Comparison of ENCODE assay signal across 9 cellular contexts in genomic region chr7:26153823-26154783, GRCh38. TPM values are rescaled to one million over a fixed set of nuclear protein-coding genes. Genes with fewer than 3 reads are reported as not detected.
A peak's percentile ranks its signal among the peaks of the same experiment; 100 is the strongest.
DNase-seq lines count a peak whose midpoint lies in the region; ATAC-seq, FAIRE-seq and TF ChIP-seq lines count a peak whose summit lies in the region.
"Had no signal": no experiment of that assay in that cellular context is flagged by ENCODE, and none has a peak within 500 bp of the region (broad histone marks: within the 10 kb centered on the region; RNA-seq: fewer than 3 reads in every experiment).

No MANE protein-coding gene starts in this region.

- WGBS in GM12878 (ENCODE audit: insufficient coverage, insufficient replicate concordance, low lambda C conversion rate, missing lambda C conversion rate): 71% methylated on average over 15 of the region's 15 CpGs
- 36 to 62% methylated on average over 15 of the region's 15 CpGs for WGBS in sigmoid colon, 2 donors

- TF ChIP-seq POLR2A in NB4 (IDR thresholded peaks at IDR 0.05; ENCODE audit: extremely low read depth, insufficient read length) (no peak), GM12878 (IDR thresholded peaks at IDR 0.05; ENCODE audit: low read depth, low read length) (no peak), sigmoid colon (IDR thresholded peaks at IDR 0.05) (no peak)

- peak overlapping the region; percentile 86 for H3K9ac ChIP-seq in GM12878 (ENCODE audit: control insufficient read depth, insufficient read depth, low read length)

- DNase-seq in EH (ENCODE audit: low read depth) (peak; percentile 34), NB4 (ENCODE audit: low read depth) (peak; percentile 49), GM12878 (ENCODE audit: low read depth, low spot score) (no peak), sigmoid colon (no peak), retina (no peak)

- peak overlapping the region; percentile 52 for H2AFZ ChIP-seq in GM12878 (ENCODE audit: control insufficient read depth, low read depth, low read length)

- H4K20me1 ChIP-seq in GM12878 (ENCODE audit: control insufficient read depth, insufficient read depth): no peaks in the 10 kb centered on the region; the same call in 1 of the 2 replicates

- CTCF ChIA-PET in GM12878 (lab: Yijun Ruan, JAX): interaction anchor here (1.1 to 5.6 kb wide), 5 partner anchors 13 to 211 kb away, joined by 3 to 104 read pairs (median 30); partner anchors contain the start of gene HNRNPA2B1

- H3K27me3 ChIP-seq in GM12878 (replicated peaks in 1 of 2; ENCODE audit: control insufficient read depth in 2 of 2, insufficient read depth in 2 of 2, low read length in 1 of 2) (no peaks in the 10 kb centered on the region), mononuclear cell (ENCODE audit: insufficient read depth, low read length) (peaks cover 11% of the 10 kb centered on the region), sigmoid colon (peaks cover 19 to 49% (median 37%) of the 10 kb centered on the region in 3 donors)

- in situ Hi-C loops in GM12878 (cut with MboI): no loop called here

- no peak for TF ChIP-seq RAD21 in GM12878 (IDR thresholded peaks at IDR 0.05; ENCODE audit: insufficient read depth, low read depth, low read length)

- intact Hi-C loops in GM12878 (cut with micrococcal nuclease; ENCODE audit: unreplicated experiment): loop anchor here (1.0 to 5.0 kb wide), 3 partner anchors 47 to 211 kb away; partner anchors contain the start of genes CBX3 and HNRNPA2B1
- intact Hi-C loops in sigmoid colon (cut with DNase I): no loop called here

- TF ChIP-seq CTCF in NB4 (IDR thresholded peaks at IDR 0.05; ENCODE audit: low read depth, low read length): no peak
- TF ChIP-seq CTCF in GM12878 (IDR thresholded peaks at IDR 0.05 in 2 of 3, conservative IDR thresholded peaks at IDR 0.05 in 1 of 3; ENCODE audit: control insufficient read depth in 2 of 3, extremely low read depth in 1 of 3, insufficient read depth in 1 of 3, low read depth in 3 of 3, low read length in 3 of 3): no peak
- no peak for TF ChIP-seq CTCF in sigmoid colon (IDR thresholded peaks at IDR 0.05)

- TF ChIP-seq EP300 in GM12878 (IDR thresholded peaks at IDR 0.05; ENCODE audit: borderline replicate concordance in 1 of 2, control insufficient read depth in 1 of 2, low read depth in 2 of 2, low read length in 2 of 2): no peak
- no peak for TF ChIP-seq EP300 in sigmoid colon (IDR thresholded peaks at IDR 0.05)

- H3K4me2 ChIP-seq in GM12878 (ENCODE audit: control insufficient read depth, insufficient read depth): peak overlapping the region; percentile 98

- FAIRE-seq in GM12878 (lab: Jason Lieb, UNC): no peak

- ATAC-seq in GM12878 (peak; percentile 31), GM21619 (IDR thresholded peaks at IDR 0.05; ENCODE audit: unreplicated experiment) (no peak), HG03378 (IDR thresholded peaks at IDR 0.05; ENCODE audit: unreplicated experiment) (no peak)

- peaks cover 75% of the 10 kb centered on the region for H3K79me2 ChIP-seq in GM12878 (ENCODE audit: control insufficient read depth, insufficient read depth, low read length)

- H3K9me3 ChIP-seq in GM12878 (replicated peaks; ENCODE audit: control insufficient read depth, insufficient read depth, low read length): no peaks in the 10 kb centered on the region
- no peaks in the 10 kb centered on the region for H3K9me3 ChIP-seq in mononuclear cell (ENCODE audit: low read depth, low read length)
- no peaks in the 10 kb centered on the region for H3K9me3 ChIP-seq in sigmoid colon

- no TSS peak for BruUV-seq in GM12878 (replicated peaks; lab: Mats Ljungman, UMichigan)

- H3K36me3 ChIP-seq in GM12878 (ENCODE audit: control insufficient read depth in 2 of 2, insufficient read depth in 2 of 2, low read length in 1 of 2): no peaks in the 10 kb centered on the region
- H3K36me3 ChIP-seq in sigmoid colon: no peaks in the 10 kb centered on the region

- SMC1A ChIA-PET in GM12878 (lab: Charles Lee; ENCODE audit: uncharacterized antibody, unreplicated experiment): interaction anchor here (1.0 to 9.3 kb wide), 6 partner anchors 13 to 211 kb away, joined by 3 to 198 read pairs (median 16); partner anchors contain the start of genes CBX3 and HNRNPA2B1

- H3K4me1 ChIP-seq in GM12878 (ENCODE audit: control insufficient read depth, insufficient read depth, low read length): peaks cover 41% of the 10 kb centered on the region
- H3K4me1 ChIP-seq in mononuclear cell (ENCODE audit: insufficient read depth, low read length): peaks cover 57% of the 10 kb centered on the region
- H3K4me1 ChIP-seq in sigmoid colon: peaks cover 0 to 16% (median 14%) of the 10 kb centered on the region in 4 donors

- peak overlapping the region; percentile 37 for H3K4me3 ChIP-seq in NB4 (ENCODE audit: low read depth, low read length)
- peak overlapping the region; percentile 72 for H3K4me3 ChIP-seq in GM12878
- peak overlapping the region; percentile 55 for H3K4me3 ChIP-seq in mononuclear cell (ENCODE audit: low read length)
- H3K4me3 ChIP-seq in sigmoid colon: peak overlapping the region in 1 of 4 donors; percentile 57

- H3K27ac ChIP-seq in GM12878 (ENCODE audit: control insufficient read depth, insufficient read depth) (peak overlapping the region; percentile 88), sigmoid colon (no peak overlapping the region)
- H3K27ac ChIP-seq: HL-60 had no signal

- RAD21 ChIA-PET in GM12878 (lab: Charles Lee; ENCODE audit: unreplicated experiment): interaction anchor here (2.8 to 9.0 kb wide), 4 partner anchors 13 to 260 kb away, joined by 6 to 164 read pairs (median 41); partner anchors contain the start of genes CBX3 and HNRNPA2B1

- POLR2A ChIA-PET in GM12878 (lab: Charles Lee): interaction anchor here (0.6 to 10.1 kb wide), 6 partner anchors 13 to 1659 kb away, joined by 3 to 206 read pairs (median 4); partner anchors contain the start of genes CBX3 and HNRNPA2B1

RNA-seq across cellular contexts. Expression of gene NFE2L3, which starts 2.1 kb away (rescaled TPM):
- total RNA-seq in GM12878 (2013; cell fraction: nucleolus; rRNA removed): 31.0 and 35.3 TPM in 2 replicates
- total RNA-seq in GM12878 (2014; rRNA removed): 17.2 and 17.4 TPM in 2 replicates
- 21.0 and 21.2 TPM in 2 replicates for total RNA-seq in GM12878 (2014; rRNA removed; fragmentation: Illumina TruSeq; extraction: Trizol)
- total RNA-seq in GM12878 (2021): 14.5 and 15.7 TPM in 2 replicates
- polyA plus RNA-seq in GM12878 (2011; ENCODE audit: low read depth): 4.8 TPM
- polyA plus RNA-seq in GM12878 (2011; rRNA removed): 34.9 and 45.3 TPM in 2 replicates
- 11.7 and 17.7 TPM in 2 replicates for polyA plus RNA-seq in GM12878 (2011; cell fraction: cytosol; rRNA removed)
- 14.0 and 14.4 TPM in 2 replicates for polyA plus RNA-seq in GM12878 (2011; cell fraction: nucleus; rRNA removed)
- 6.8 and 11.8 TPM in 2 replicates for polyA plus RNA-seq in GM12878 (2012)
- polyA plus RNA-seq in GM12878 (2014; fragmentation: Illumina TruSeq; extraction: Trizol): 21.6 and 24.9 TPM in 2 replicates
- polyA plus RNA-seq in GM12878 (2014; fragmentation: Nextera tagmentation; extraction: Ambion mirVana): 1 to 10 TPM; 4.9 to 8.9 TPM
- 10.2 and 11.5 TPM in 2 replicates for polyA plus RNA-seq in GM12878 (2014; rRNA removed)
- 1 to 10 TPM; 4.4 to 6.8 TPM for polyA plus RNA-seq in GM12878 (2016; fragmentation: Nextera tagmentation; extraction: Ambion mirVana)
- polyA minus RNA-seq in GM12878 (2011; rRNA and poly(A)+ RNA removed): 20.6 and 35.0 TPM in 2 replicates
- polyA minus RNA-seq in GM12878 (2011; cell fraction: cytosol; rRNA and poly(A)+ RNA removed): 11.5 and 11.9 TPM in 2 replicates
- polyA minus RNA-seq in GM12878 (2011; cell fraction: nucleus; rRNA and poly(A)+ RNA removed): 11.0 and 12.6 TPM in 2 replicates
- total RNA-seq in mononuclear cell: 7.8 TPM
- total RNA-seq in sigmoid colon: 1 to 10 TPM in 3 of 4 donors, under 1 TPM in 1; 0.55 to 2.1 (median 1.7) TPM
- 10 to 100 TPM in 1 of 3 donors, 1 to 10 TPM in 1, under 1 TPM in 1; 0.60 to 15.0 (median 2.3) TPM for polyA plus RNA-seq in sigmoid colon

RNA-seq across cellular contexts. Expression of gene HNRNPA2B1, which starts 46.4 kb away (rescaled TPM):
- total RNA-seq in GM12878 (2013; cell fraction: nucleolus; rRNA removed): 404 and 419 TPM in 2 replicates
- total RNA-seq in GM12878 (2014; rRNA removed) (295 and 319 TPM in 2 replicates), GM12878 (2014; rRNA removed; fragmentation: Illumina TruSeq; extraction: Trizol) (603 and 632 TPM in 2 replicates), GM12878 (2021) (699 and 740 TPM in 2 replicates), mononuclear cell (240 TPM), sigmoid colon (100 to 1,000 TPM; 141 to 208 (median 181) TPM)
- polyA plus RNA-seq in GM12878 (2011; ENCODE audit: low read depth): 532 TPM
- polyA plus RNA-seq in GM12878 (2011; rRNA removed) (721 and 1,149 TPM in 2 replicates), GM12878 (2014; fragmentation: Illumina TruSeq; extraction: Trizol) (1,357 and 1,719 TPM in 2 replicates), GM12878 (2014; fragmentation: Nextera tagmentation; extraction: Ambion mirVana) (1,000 to 10,000 TPM in 1 of 2 experiments, 100 to 1,000 TPM in 1; 726 to 1,124 TPM), GM12878 (2014; rRNA removed) (1,063 and 1,240 TPM in 2 replicates), GM12878 (2016; fragmentation: Nextera tagmentation; extraction: Ambion mirVana) (1,000 to 10,000 TPM; 1,359 to 1,396 TPM), sigmoid colon (100 to 1,000 TPM; 437 to 885 (median 514) TPM)
- 265 and 307 TPM in 2 replicates for polyA plus RNA-seq in GM12878 (2011; cell fraction: cytosol; rRNA removed)
- polyA plus RNA-seq in GM12878 (2011; cell fraction: nucleus; rRNA removed): 577 and 864 TPM in 2 replicates
- polyA plus RNA-seq in GM12878 (2012): 686 TPM in 2 replicates
- polyA minus RNA-seq in GM12878 (2011; rRNA and poly(A)+ RNA removed): 198 and 212 TPM in 2 replicates
- polyA minus RNA-seq in GM12878 (2011; cell fraction: cytosol; rRNA and poly(A)+ RNA removed): 167 and 191 TPM in 2 replicates
- 133 and 235 TPM in 2 replicates for polyA minus RNA-seq in GM12878 (2011; cell fraction: nucleus; rRNA and poly(A)+ RNA removed)

RNA-seq across cellular contexts. Expression of gene CBX3, which starts 47.4 kb away (rescaled TPM):
- total RNA-seq in GM12878 (2013; cell fraction: nucleolus; rRNA removed): 188 TPM in 2 replicates
- total RNA-seq in GM12878 (2014; rRNA removed) (153 and 181 TPM in 2 replicates), GM12878 (2014; rRNA removed; fragmentation: Illumina TruSeq; extraction: Trizol) (303 and 305 TPM in 2 replicates), GM12878 (2021) (194 and 201 TPM in 2 replicates), mononuclear cell (135 TPM), sigmoid colon (10 to 100 TPM; 58.1 to 97.1 (median 88.3) TPM)
- polyA plus RNA-seq in GM12878 (2011; ENCODE audit: low read depth): 71.4 TPM
- polyA plus RNA-seq in GM12878 (2011; rRNA removed) (238 and 407 TPM in 2 replicates), GM12878 (2014; fragmentation: Illumina TruSeq; extraction: Trizol) (307 and 369 TPM in 2 replicates), GM12878 (2014; fragmentation: Nextera tagmentation; extraction: Ambion mirVana) (100 to 1,000 TPM; 205 to 247 TPM), GM12878 (2014; rRNA removed) (191 and 239 TPM in 2 replicates), GM12878 (2016; fragmentation: Nextera tagmentation; extraction: Ambion mirVana) (100 to 1,000 TPM; 205 to 212 TPM), sigmoid colon (100 to 1,000 TPM in 1 of 3 donors, 10 to 100 TPM in 2; 93.6 to 101 (median 94.9) TPM)
- 70.7 and 72.5 TPM in 2 replicates for polyA plus RNA-seq in GM12878 (2011; cell fraction: cytosol; rRNA removed)
- polyA plus RNA-seq in GM12878 (2011; cell fraction: nucleus; rRNA removed): 112 and 122 TPM in 2 replicates
- polyA plus RNA-seq in GM12878 (2012): 150 and 167 TPM in 2 replicates
- polyA minus RNA-seq in GM12878 (2011; rRNA and poly(A)+ RNA removed): 44.8 and 66.0 TPM in 2 replicates
- 27.1 and 39.7 TPM in 2 replicates for polyA minus RNA-seq in GM12878 (2011; cell fraction: cytosol; rRNA and poly(A)+ RNA removed)
- polyA minus RNA-seq in GM12878 (2011; cell fraction: nucleus; rRNA and poly(A)+ RNA removed): 83.8 and 123 TPM in 2 replicates

Comparison
In these comparisons a context has a peak if more than half of its experiments do, and no peak if none do; other contexts are left out.
1. DNase-seq: peak in EH (single experiment) and NB4 (single experiment); none in GM12878 (single experiment), sigmoid colon (single experiment) and retina (single experiment).